10 cellular contexts compared by ENCODE assay signal in genomic region chr6:111843347-111844147, GRCh38. TPM values are rescaled to one million over a fixed set of nuclear protein-coding genes. Genes with fewer than 3 reads are reported as not detected.
DNase-seq lines count a peak whose midpoint lies in the region; ATAC-seq and TF ChIP-seq lines count a peak whose summit lies in the region.
"Had no signal": no experiment of that assay in that cellular context is flagged by ENCODE, and none has a peak within 500 bp of the region (broad histone marks: within the 10 kb centered on the region; RNA-seq: fewer than 3 reads in every experiment).

No MANE protein-coding gene starts in this region.

- peaks cover 64% of the 10 kb centered on the region for H4K20me1 ChIP-seq in BLaER1

- no peaks in the 10 kb centered on the region for H3K9me3 ChIP-seq in BLaER1

- no peak for TF ChIP-seq POLR2A in GM18505 (IDR thresholded peaks at IDR 0.05; ENCODE audit: borderline replicate concordance, extremely low read depth, insufficient read depth, insufficient read length)

- no peak overlapping the region for H4K8ac ChIP-seq in mesendoderm (ENCODE audit: low read depth, low read length)

- H3K27ac ChIP-seq in BLaER1 (peak overlapping the region; percentile 66), mesendoderm (ENCODE audit: low read depth, low read length) (no peak overlapping the region)

- no peaks in the 10 kb centered on the region for H3K79me2 ChIP-seq in mesendoderm (ENCODE audit: control insufficient read depth, insufficient read depth, low read length)

- H3K9ac ChIP-seq in BLaER1: peak overlapping the region; percentile 30; the same call in 1 of the 2 replicates
- H3K9ac ChIP-seq in mesendoderm (ENCODE audit: low read length): no peak overlapping the region

- no peak for ATAC-seq in GM18505 (IDR thresholded peaks at IDR 0.05; ENCODE audit: unreplicated experiment)
- no peak for ATAC-seq in HG03520 (IDR thresholded peaks at IDR 0.05; ENCODE audit: unreplicated experiment)
- ATAC-seq: left lobe of liver had no signal

- no CpG with 5 or more reads among the region's 7 CpGs for WGBS in mesendoderm (ENCODE audit: extremely low coverage, insufficient coverage, low lambda C conversion rate)

- peak; percentile 64 for DNase-seq in RPMI7951 (ENCODE audit: low read depth)
- peak; percentile 9 for DNase-seq in activated gamma-delta T cell (lab: John Stamatoyannopoulos, UW)
- DNase-seq in mesendoderm: no peak
- no peak for DNase-seq in SHP77 treated with DMSO at 0.1 percent for 48 hours (lab: John Stamatoyannopoulos, UW)
- DNase-seq in NCI-H1092 treated with DMSO at 0.1 percent for 48 hours (lab: John Stamatoyannopoulos, UW): no peak
- DNase-seq: stimulated activated naive B cell treated with anti-CD40 and anti-IgM and Interleukin-4, amounts not matched to agents 10 μg/mL and 1 μg/mL and 100 μg/mL, for 72 hours had no signal

- H3K18ac ChIP-seq in mesendoderm (ENCODE audit: low read length): no peak overlapping the region

- peaks cover 99% of the 10 kb centered on the region for H3K4me1 ChIP-seq in BLaER1
- H3K4me1 ChIP-seq in mesendoderm (ENCODE audit: control insufficient read depth, low read depth, low read length): peaks cover 21% of the 10 kb centered on the region

- no peak overlapping the region for H3K56ac ChIP-seq in mesendoderm (ENCODE audit: low read length)

- peaks cover 8% of the 10 kb centered on the region for H3K79me1 ChIP-seq in mesendoderm (ENCODE audit: low read length)

- H3K36me3 ChIP-seq in BLaER1 (peaks cover 23% of the 10 kb centered on the region), mesendoderm (ENCODE audit: control insufficient read depth, insufficient read depth, low read length) (no peaks in the 10 kb centered on the region)

- H3K23ac ChIP-seq in mesendoderm (ENCODE audit: low read length): peak overlapping the region; percentile 20

- no peak overlapping the region for H3K4ac ChIP-seq in mesendoderm (ENCODE audit: low read depth, low read length)

- no peak overlapping the region for H2BK120ac ChIP-seq in mesendoderm (ENCODE audit: low read depth, low read length)

- no peak overlapping the region for H2BK15ac ChIP-seq in mesendoderm (replicated peaks; ENCODE audit: low read depth)

- H4K5ac ChIP-seq in mesendoderm (ENCODE audit: low read length): no peak overlapping the region

- H3K4me3 ChIP-seq in BLaER1 (no peak overlapping the region), mesendoderm (ENCODE audit: low read length) (no peak overlapping the region)

- no peak overlapping the region for H2BK5ac ChIP-seq in mesendoderm (ENCODE audit: low read length)

- H3K4me2 ChIP-seq in BLaER1 (peak overlapping the region; percentile 86), mesendoderm (ENCODE audit: low read length) (no peak overlapping the region)

- H2AK5ac ChIP-seq in mesendoderm (ENCODE audit: low read length): no peak overlapping the region

- H3K27me3 ChIP-seq in BLaER1: no peaks in the 10 kb centered on the region
- H3K27me3 ChIP-seq in mesendoderm (ENCODE audit: insufficient read depth, low read length, poor library complexity): no peaks in the 10 kb centered on the region

RNA-seq across cellular contexts. Expression of gene FYN, which starts 29.7 kb away (rescaled TPM):
- total RNA-seq in RPMI7951 (2014; rRNA removed; shearing (Covaris generic)): 46.9 and 51.5 TPM in 2 replicates
- 58.5 TPM for polyA plus RNA-seq in mesendoderm (2013, experiment 1 of 2)
- 59.6 TPM for polyA plus RNA-seq in mesendoderm (2013, experiment 2 of 2)

Comparison
In these comparisons a context has a peak if more than half of its experiments do, and no peak if none do; other contexts are left out.
1. DNase-seq: peak in RPMI7951 (single experiment) and activated gamma-delta T cell (single experiment); none in mesendoderm (single experiment), SHP77 treated with DMSO at 0.1 percent for 48 hours (single experiment) and NCI-H1092 treated with DMSO at 0.1 percent for 48 hours (single experiment).